Comparison of ENCODE assay signal across 3 cellular contexts in the genomic region with DNA sequence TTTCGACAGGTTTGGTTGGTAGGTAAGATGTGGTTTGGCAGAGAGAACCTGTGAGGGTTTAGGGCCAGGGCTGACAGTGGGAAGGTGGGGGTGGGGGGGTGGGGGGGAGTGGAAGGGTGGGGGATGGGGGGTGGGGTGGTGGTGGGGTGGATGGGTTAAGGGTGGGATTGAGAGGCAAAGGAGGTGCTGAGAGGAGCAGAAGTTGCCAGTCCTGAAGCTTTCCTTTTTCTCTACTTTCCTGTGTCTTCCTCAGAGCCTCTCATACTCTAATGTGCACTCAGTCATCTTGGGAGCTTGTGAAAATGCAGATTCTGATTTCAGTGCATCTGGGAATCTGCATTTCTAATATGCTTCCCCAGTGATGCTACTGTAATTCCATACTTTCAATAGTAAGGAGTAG.
TF ChIP-seq lines count a peak whose summit lies in the region.

No MANE protein-coding gene starts in this region.

TF ChIP-seq in SK-N-SH, 30 proteins besides CTCF, POLR2A, EP300 and RAD21:
- TF ChIP-seq GABPA (IDR thresholded peaks at IDR 0.05; ENCODE audit: low read depth): no peak
- no peak for TF ChIP-seq MXI1 (IDR thresholded peaks at IDR 0.05; ENCODE audit: low read depth, low read length)
- TF ChIP-seq RXRA (IDR thresholded peaks at IDR 0.05; ENCODE audit: borderline replicate concordance, low read depth): no peak
- no peak for TF ChIP-seq YY1 (IDR thresholded peaks at IDR 0.05; ENCODE audit: low read depth)
- TF ChIP-seq, protein P1, sequence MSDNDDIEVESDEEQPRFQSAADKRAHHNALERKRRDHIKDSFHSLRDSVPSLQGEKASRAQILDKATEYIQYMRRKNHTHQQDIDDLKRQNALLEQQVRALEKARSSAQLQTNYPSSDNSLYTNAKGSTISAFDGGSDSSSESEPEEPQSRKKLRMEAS (IDR thresholded peaks at IDR 0.05; ENCODE audit: low read depth): no peak
- TF ChIP-seq USF1 (IDR thresholded peaks at IDR 0.05; ENCODE audit: borderline replicate concordance, low read depth): no peak
- no peak for TF ChIP-seq SIN3A (IDR thresholded peaks at IDR 0.05; ENCODE audit: borderline replicate concordance, low read depth, low read length)
- TF ChIP-seq, protein P2, sequence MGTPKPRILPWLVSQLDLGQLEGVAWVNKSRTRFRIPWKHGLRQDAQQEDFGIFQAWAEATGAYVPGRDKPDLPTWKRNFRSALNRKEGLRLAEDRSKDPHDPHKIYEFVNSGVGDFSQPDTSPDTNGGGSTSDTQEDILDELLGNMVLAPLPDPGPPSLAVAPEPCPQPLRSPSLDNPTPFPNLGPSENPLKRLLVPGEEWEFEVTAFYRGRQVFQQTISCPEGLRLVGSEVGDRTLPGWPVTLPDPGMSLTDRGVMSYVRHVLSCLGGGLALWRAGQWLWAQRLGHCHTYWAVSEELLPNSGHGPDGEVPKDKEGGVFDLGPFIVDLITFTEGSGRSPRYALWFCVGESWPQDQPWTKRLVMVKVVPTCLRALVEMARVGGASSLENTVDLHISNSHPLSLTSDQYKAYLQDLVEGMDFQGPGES (IDR thresholded peaks at IDR 0.05; ENCODE audit: low read depth, low read length): no peak
- no peak for TF ChIP-seq RFX5 (IDR thresholded peaks at IDR 0.05; ENCODE audit: low read length)
- TF ChIP-seq, protein P3, sequence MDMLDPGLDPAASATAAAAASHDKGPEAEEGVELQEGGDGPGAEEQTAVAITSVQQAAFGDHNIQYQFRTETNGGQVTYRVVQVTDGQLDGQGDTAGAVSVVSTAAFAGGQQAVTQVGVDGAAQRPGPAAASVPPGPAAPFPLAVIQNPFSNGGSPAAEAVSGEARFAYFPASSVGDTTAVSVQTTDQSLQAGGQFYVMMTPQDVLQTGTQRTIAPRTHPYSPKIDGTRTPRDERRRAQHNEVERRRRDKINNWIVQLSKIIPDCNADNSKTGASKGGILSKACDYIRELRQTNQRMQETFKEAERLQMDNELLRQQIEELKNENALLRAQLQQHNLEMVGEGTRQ (IDR thresholded peaks at IDR 0.05; ENCODE audit: borderline replicate concordance, low read depth, low read length): no peak
- no peak for TF ChIP-seq TCF12 (IDR thresholded peaks at IDR 0.05)
- TF ChIP-seq SMC3 (IDR thresholded peaks at IDR 0.05; ENCODE audit: low read depth, low read length): no peak
- TF ChIP-seq FOXJ3 (CRISPR knock-in tag; IDR thresholded peaks at IDR 0.05): no peak
- TF ChIP-seq MEF2A (IDR thresholded peaks at IDR 0.05; ENCODE audit: borderline replicate concordance, low read depth): no peak

TF ChIP-seq in SK-N-SH treated with all-trans-retinoic acid at 6 μM for 48 hours, 23 proteins besides CTCF, POLR2A, EP300 and RAD21:
- TF ChIP-seq ZC3H10 (CRISPR knock-in tag; IDR thresholded peaks at IDR 0.05) (no peak), ZNF8 (CRISPR knock-in tag; IDR thresholded peaks at IDR 0.05) (no peak), ZFP3 (CRISPR knock-in tag; IDR thresholded peaks at IDR 0.05) (no peak), OSR1 (CRISPR knock-in tag; IDR thresholded peaks at IDR 0.05) (no peak)

TF ChIP-seq in IMR-90, 13 proteins besides CTCF, POLR2A, EP300 and RAD21:
- TF ChIP-seq MAZ (IDR thresholded peaks at IDR 0.05; ENCODE audit: borderline replicate concordance, low read depth, low read length) (no peak), RCOR1 (IDR thresholded peaks at IDR 0.05; ENCODE audit: insufficient replicate concordance, low read length) (no peak)
TF ChIP-seq in IMR-90: peak in this region for 0.
